In genomic region chr13:99159331-99160061, GRCh38 we compare ENCODE assay signal across 27 cellular contexts.
"Had no signal": no experiment of that assay in that cellular context is flagged by ENCODE, and none has a peak within 500 bp of the region (broad histone marks: within the 10 kb centered on the region; RNA-seq: fewer than 3 reads in every experiment).

No MANE protein-coding gene starts in this region.

- H3K27ac Mint-ChIP-seq: activated CD8-positive, alpha-beta memory T cell treated with anti-CD3 and anti-CD28 coated beads, Interleukin-2, amount 10 ng/mL, durations not matched to agents 7 days and 5 days; activated naive CD8-positive, alpha-beta T cell treated with anti-CD3 and anti-CD28 coated beads, Interleukin-2, amount 50 U/mL, for 24 hours; activated T-cell treated with anti-CD3 and anti-CD28 coated beads, Interleukin-2, amount 50 U/mL, for 24 hours; activated T-helper 1 cell treated with anti-CD3 and anti-CD28 coated beads, Interleukin-12 subunit alpha, Interleukin-12 subunit beta, Interleukin-2, Interleukin-4 antibody, amounts not matched to agents 30 ng/mL and 10 ng/mL and 1 ng/mL, durations not matched to agents 14 hours and 24 hours and 36 hours; brain; IgD-negative memory B cell; T-helper 1 cell treated with Interleukin-12 subunit alpha and Interleukin-12 subunit beta and Interleukin-4 antibody, amounts not matched to agents 30 μg/mL and 1 μg/mL, for 36 hours had no signal

- H3K4me2 ChIP-seq: KMS-11 had no signal

- ATAC-seq: activated CD4-positive, CD25-positive, alpha-beta regulatory T cell treated with anti-CD3 and anti-CD28 coated beads, Interleukin-2, amount 50 U/mL, for 24 hours; activated CD8-positive, alpha-beta memory T cell treated with anti-CD3 and anti-CD28 coated beads, Interleukin-2, amount 10 ng/mL, durations not matched to agents 7 days and 5 days; activated naive CD4-positive, alpha-beta T cell treated with anti-CD3 and anti-CD28 coated beads, Interleukin-2, amount 50 U/mL, for 72 hours; activated naive CD8-positive, alpha-beta T cell treated with anti-CD3 and anti-CD28 coated beads, Interleukin-2, amount 50 U/mL, for 24 hours; Panc1 had no signal

- H3K36me3 Mint-ChIP-seq: activated naive CD4-positive, alpha-beta T cell treated with anti-CD3 and anti-CD28 coated beads, Interleukin-2, amount 50 U/mL, for 72 hours; brain had no signal

- H3K9ac ChIP-seq: KMS-11 had no signal

- H3K9me3 Mint-ChIP-seq: activated naive CD4-positive, alpha-beta T cell treated with anti-CD3 and anti-CD28 coated beads, Interleukin-2, amount 50 U/mL, for 72 hours; activated naive CD8-positive, alpha-beta T cell treated with anti-CD3 and anti-CD28 coated beads, Interleukin-2, amount 50 U/mL, for 24 hours; activated T-cell treated with anti-CD3 and anti-CD28 coated beads, Interleukin-2, amount 50 U/mL, for 24 hours; activated T-helper 1 cell treated with anti-CD3 and anti-CD28 coated beads, Interleukin-12 subunit alpha, Interleukin-12 subunit beta, Interleukin-2, Interleukin-4 antibody, amounts not matched to agents 30 ng/mL and 10 ng/mL and 1 ng/mL, durations not matched to agents 14 hours and 24 hours and 36 hours; IgD-negative memory B cell; T-helper 1 cell treated with Interleukin-12 subunit alpha and Interleukin-12 subunit beta and Interleukin-4 antibody, amounts not matched to agents 30 μg/mL and 1 μg/mL, for 36 hours had no signal

- H3K27ac ChIP-seq: KMS-11, RWPE1 had no signal

- H3K4me3 Mint-ChIP-seq: activated CD8-positive, alpha-beta memory T cell treated with anti-CD3 and anti-CD28 coated beads, Interleukin-2, amount 10 ng/mL, durations not matched to agents 7 days and 5 days; activated naive CD8-positive, alpha-beta T cell treated with anti-CD3 and anti-CD28 coated beads, Interleukin-2, amount 50 U/mL, for 24 hours; activated T-cell treated with anti-CD3 and anti-CD28 coated beads, Interleukin-2, amount 50 U/mL, for 24 hours; activated T-helper 1 cell treated with anti-CD3 and anti-CD28 coated beads, Interleukin-12 subunit alpha, Interleukin-12 subunit beta, Interleukin-2, Interleukin-4 antibody, amounts not matched to agents 30 ng/mL and 10 ng/mL and 1 ng/mL, durations not matched to agents 14 hours and 24 hours and 36 hours; brain; IgD-negative memory B cell; T-helper 1 cell treated with Interleukin-12 subunit alpha and Interleukin-12 subunit beta and Interleukin-4 antibody, amounts not matched to agents 30 μg/mL and 1 μg/mL, for 36 hours had no signal

- DNase-seq: activated CD4-positive, alpha-beta T cell treated with anti-CD3 and anti-CD28 coated beads for 4 hours; activated CD4-positive, alpha-beta T cell treated with anti-CD3 and anti-CD28 coated beads, Interleukin-2, amount 50 U/mL, for 48 hours; activated CD8-positive, alpha-beta memory T cell treated with anti-CD3 and anti-CD28 coated beads, Interleukin-2, amount 10 ng/mL, durations not matched to agents 7 days and 5 days; activated effector memory CD4-positive, alpha-beta T cell treated with Interleukin-2 at 50 U/mL for 16 hours; activated naive CD4-positive, alpha-beta T cell treated with Interleukin-2 at 50 U/mL for 16 hours; activated naive CD8-positive, alpha-beta T cell treated with anti-CD3 and anti-CD28 coated beads, Interleukin-2, amount 50 U/mL, for 24 hours; activated T-cell treated with anti-CD3 and anti-CD28 coated beads, Interleukin-2, amount 50 U/mL, for 24 hours; amniotic stem cell; NCI-H1092; NCI-H1417; NCI-H1930; NCI-H2171; NCI-H2227 treated with DMSO at 0.1 percent for 48 hours; NCI-H446 treated with DMSO at 0.1 percent for 48 hours; NCI-H524 treated with DMSO at 0.1 percent for 48 hours; NCI-H748 treated with DMSO at 0.1 percent for 48 hours; OCI-M1; SHP77 treated with DMSO at 0.1 percent for 48 hours had no signal

- H3K4me1 Mint-ChIP-seq: activated CD8-positive, alpha-beta memory T cell treated with anti-CD3 and anti-CD28 coated beads, Interleukin-2, amount 10 ng/mL, durations not matched to agents 7 days and 5 days; activated naive CD8-positive, alpha-beta T cell treated with anti-CD3 and anti-CD28 coated beads, Interleukin-2, amount 50 U/mL, for 24 hours; brain; IgD-negative memory B cell had no signal
